ENCODE assay signal across 8 cellular contexts in the genomic region with DNA sequence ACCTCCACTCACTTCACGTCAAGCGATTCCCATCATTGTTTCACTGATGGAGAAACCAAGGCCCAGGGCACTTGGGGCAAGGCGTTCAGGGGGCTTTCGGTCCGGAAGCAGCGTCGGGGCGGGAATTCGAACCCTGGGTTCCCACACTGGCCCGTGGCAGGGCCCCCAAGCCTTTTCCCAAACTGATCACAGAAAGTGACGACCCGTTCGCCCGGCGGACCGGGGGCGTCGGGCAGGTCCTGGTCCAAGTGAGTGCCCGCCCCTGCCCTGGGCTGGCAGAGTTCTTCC. TPM values are rescaled to one million over a fixed set of nuclear protein-coding genes. Genes with fewer than 3 reads are reported as not detected.
DNase-seq lines count a peak whose midpoint lies in the region; ATAC-seq and TF ChIP-seq lines count a peak whose summit lies in the region.

No MANE protein-coding gene starts in this region.

- H4K91ac ChIP-seq in trophoblast cell (ENCODE audit: low read depth, low read length) = peak overlapping the region; percentile 71

- peak overlapping the region; percentile 71 for H3K4me2 ChIP-seq in trophoblast cell (ENCODE audit: low read length)

- H3K4me3 ChIP-seq in NB4 (ENCODE audit: low read depth, low read length) (peak overlapping the region; percentile 98), endodermal cell (ENCODE audit: low read length) (peak overlapping the region; percentile 97), trophoblast cell (ENCODE audit: low read depth, low read length) (peak overlapping the region; percentile 78)

- H2BK5ac ChIP-seq in trophoblast cell (ENCODE audit: low read depth, low read length, poor library complexity) = peak overlapping the region; percentile 24

- peak overlapping the region; percentile 64 for H3K18ac ChIP-seq in trophoblast cell (ENCODE audit: low read length)

- H4K8ac ChIP-seq in trophoblast cell (ENCODE audit: low read depth, low read length) = peak overlapping the region; percentile 82

- no peak overlapping the region for H2AK5ac ChIP-seq in trophoblast cell (ENCODE audit: low read length)

- peaks cover 14% of the 10 kb centered on the region for H3K36me3 Mint-ChIP-seq in endodermal cell (ENCODE audit: low read depth)

- no peaks in the 10 kb centered on the region for H3K36me3 ChIP-seq in endodermal cell (ENCODE audit: control insufficient read depth, insufficient read depth, low read length)
- H3K36me3 ChIP-seq in trophoblast cell (ENCODE audit: control insufficient read depth in 1 of 2, insufficient read depth in 2 of 2, low read length in 2 of 2) = peaks cover 20 to 21% of the 10 kb centered on the region in 2 experiments

- H2AFZ ChIP-seq in trophoblast cell (ENCODE audit: insufficient read depth, low read length, poor library complexity) = peak overlapping the region; percentile 80

- no peak for DNase-seq in NB4 (ENCODE audit: low read depth)
- DNase-seq in endodermal cell = no peak
- DNase-seq in trophoblast cell = no peak
- no peak for DNase-seq in NCI-H2107 (lab: John Stamatoyannopoulos, UW)
- DNase-seq in NCI-H2107 treated with DMSO at 0.1 percent for 48 hours (lab: John Stamatoyannopoulos, UW; ENCODE audit: unreplicated experiment) = no peak

- no peak for TF ChIP-seq CTCF in NB4 (IDR thresholded peaks at IDR 0.05; ENCODE audit: low read depth, low read length)
- no peak for TF ChIP-seq CTCF in endodermal cell (conservative IDR thresholded peaks at IDR 0.05)

- peak overlapping the region; percentile 43 for H2BK120ac ChIP-seq in trophoblast cell (ENCODE audit: insufficient read depth, low read length, poor library complexity)

- peaks cover 4% of the 10 kb centered on the region for H3K4me1 ChIP-seq in endodermal cell (ENCODE audit: control insufficient read depth, insufficient read depth, low read length)
- peaks cover 0 to 3% of the 10 kb centered on the region in 2 experiments for H3K4me1 ChIP-seq in trophoblast cell (ENCODE audit: control insufficient read depth in 1 of 2, insufficient read depth in 2 of 2, low read length in 2 of 2)

- peak overlapping the region; percentile 73 for H3K9ac ChIP-seq in endodermal cell (ENCODE audit: extremely low read depth, low read length, poor library complexity, severe bottlenecking)
- peak overlapping the region; percentile 51 for H3K9ac ChIP-seq in trophoblast cell (ENCODE audit: low read length)

- WGBS in endodermal cell (ENCODE audit: insufficient coverage in 1 of 2, insufficient read length in 1 of 2), 2 experiments = 0 to 1% methylated on average over 6 to 19 of the region's 19 CpGs
- WGBS in trophoblast cell (ENCODE audit: extremely low coverage, insufficient coverage, insufficient read length) = no CpG with 5 or more reads among the region's 19 CpGs

- peaks cover 11% of the 10 kb centered on the region for H3K4me1 Mint-ChIP-seq in endodermal cell

- H3K9me3 ChIP-seq in endodermal cell (ENCODE audit: control insufficient read depth, low read length) = no peaks in the 10 kb centered on the region
- peaks cover 1% of the 10 kb centered on the region for H3K9me3 ChIP-seq in trophoblast cell (ENCODE audit: insufficient read depth, low read depth, low read length)

- H3K4me3 Mint-ChIP-seq in endodermal cell = peak overlapping the region; percentile 98

- no peak overlapping the region for H2BK12ac ChIP-seq in trophoblast cell (ENCODE audit: low read length)

- H3K4ac ChIP-seq in trophoblast cell (ENCODE audit: low read depth, low read length) = peak overlapping the region; percentile 19

- H3K14ac ChIP-seq in trophoblast cell (ENCODE audit: low read length) = peak overlapping the region; percentile 85

- H3K27me3 ChIP-seq in endodermal cell (ENCODE audit: control insufficient read depth, insufficient read depth, low read length, poor library complexity, severe bottlenecking) = peaks cover 5% of the 10 kb centered on the region
- H3K27me3 ChIP-seq in trophoblast cell (ENCODE audit: insufficient read depth, low read length) = no peaks in the 10 kb centered on the region

- H3K23ac ChIP-seq in trophoblast cell (ENCODE audit: low read length) = no peak overlapping the region

- peaks cover 7% of the 10 kb centered on the region for H3K79me2 ChIP-seq in trophoblast cell (ENCODE audit: control insufficient read depth, insufficient read depth, low read length, poor library complexity)

- H3K27ac ChIP-seq in endodermal cell (ENCODE audit: low read depth, low read length) (peak overlapping the region; percentile 68), trophoblast cell (ENCODE audit: low read depth, low read length) (peak overlapping the region; percentile 48)

- ATAC-seq in GM18873 (IDR thresholded peaks at IDR 0.05; ENCODE audit: low FRiP score, unreplicated experiment) (peak; percentile 0), GM18867 (IDR thresholded peaks at IDR 0.05; ENCODE audit: unreplicated experiment) (no peak), GM18520 (IDR thresholded peaks at IDR 0.05; ENCODE audit: unreplicated experiment) (no peak)

- H3K9me3 Mint-ChIP-seq in endodermal cell = no peaks in the 10 kb centered on the region

- peak overlapping the region; percentile 96 for H3K27ac Mint-ChIP-seq in endodermal cell

- TF ChIP-seq POLR2A in NB4 (IDR thresholded peaks at IDR 0.05; ENCODE audit: extremely low read depth, insufficient read length) = no peak

- no peaks in the 10 kb centered on the region for H3K27me3 Mint-ChIP-seq in endodermal cell (ENCODE audit: insufficient read depth)

- H3K79me1 ChIP-seq in trophoblast cell (ENCODE audit: low read length) = peaks cover 11% of the 10 kb centered on the region

- H4K12ac ChIP-seq in trophoblast cell (ENCODE audit: low read depth, low read length) = peak overlapping the region; percentile 82

RNA-seq across cellular contexts. Expression of a gene that starts 0.9 kb away (rescaled TPM):
- total RNA-seq in endodermal cell = 10 to 100 TPM; 43.6 to 45.7 TPM
- polyA plus RNA-seq in endodermal cell (2013, experiment 1 of 2) = 26.8 TPM
- 24.0 TPM for polyA plus RNA-seq in endodermal cell (2013, experiment 2 of 2)
- polyA plus RNA-seq in trophoblast cell (2013) = 37.5 and 38.8 TPM in 2 replicates

RNA-seq across cellular contexts. Expression of a gene that starts 9.1 kb away (rescaled TPM):
- 10 to 100 TPM; 13.6 to 19.9 TPM for total RNA-seq in endodermal cell
- 6.9 TPM for polyA plus RNA-seq in endodermal cell (2013, experiment 1 of 2)
- polyA plus RNA-seq in endodermal cell (2013, experiment 2 of 2) = 8.0 TPM
- polyA plus RNA-seq in trophoblast cell (2013) = 6.5 and 7.5 TPM in 2 replicates
